In the genomic region with DNA sequence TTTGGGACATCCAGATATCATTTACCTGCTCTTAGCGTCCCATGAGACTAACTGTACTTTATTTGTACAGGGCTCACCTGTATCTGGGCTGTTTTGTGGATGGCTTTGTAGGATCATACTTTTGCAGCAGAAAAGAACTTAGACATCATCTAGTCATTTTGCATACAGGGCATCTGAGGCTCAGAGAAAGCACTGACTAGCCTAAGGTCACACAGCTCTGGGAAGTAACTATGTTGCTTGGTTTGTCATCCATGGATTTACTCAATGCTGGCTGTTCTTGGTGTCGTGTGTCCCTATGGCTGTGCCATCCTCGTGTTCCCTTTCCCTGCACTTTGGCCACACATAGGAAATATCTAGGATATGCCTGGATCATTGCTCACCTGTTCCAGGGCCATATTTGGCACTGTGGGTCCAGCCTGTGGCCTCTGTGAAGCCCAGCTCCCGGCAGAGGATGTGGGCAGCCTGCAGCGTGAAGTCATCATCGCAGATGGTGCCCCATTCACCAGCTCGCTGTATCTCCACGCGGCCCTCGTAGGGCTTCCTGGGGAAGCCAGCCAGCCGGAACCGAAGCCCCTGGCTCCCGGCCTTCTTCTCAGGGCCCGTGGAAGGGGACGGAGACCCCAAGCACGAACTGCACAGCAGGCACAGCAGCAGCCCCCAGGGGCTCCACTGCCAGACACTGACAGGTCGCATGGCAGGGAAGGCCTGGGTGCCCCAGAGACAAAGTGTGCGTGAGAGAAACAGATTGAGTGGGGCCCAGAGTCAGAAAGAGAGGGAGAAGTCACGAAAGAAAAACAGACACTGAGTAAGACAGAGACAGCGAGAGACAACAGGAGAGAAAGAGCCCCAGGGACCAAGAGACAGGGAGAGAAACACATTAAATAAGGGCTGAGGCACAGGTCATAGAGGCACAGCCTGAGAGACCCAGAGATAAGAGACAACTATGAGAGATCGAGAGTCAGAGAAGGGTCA, we compare ENCODE assay signal across 11 cellular contexts. TPM values are rescaled to one million over a fixed set of nuclear protein-coding genes. Genes with fewer than 3 reads are reported as not detected.
DNase-seq lines count a peak whose midpoint lies in the region; ATAC-seq lines count a peak whose summit lies in the region.
"Had no signal": no experiment of that assay in that cellular context is flagged by ENCODE, and none has a peak within 500 bp of the region (broad histone marks: within the 10 kb centered on the region; RNA-seq: fewer than 3 reads in every experiment).

No MANE protein-coding gene starts in this region.

- ATAC-seq in GM18502 (IDR thresholded peaks at IDR 0.05; ENCODE audit: poor library complexity, unreplicated experiment) (peak; percentile 33), GM18519 (IDR thresholded peaks at IDR 0.05; ENCODE audit: low FRiP score, unreplicated experiment) (no peak)
- no peak for ATAC-seq in activated naive CD8-positive, alpha-beta T cell treated with anti-CD3 and anti-CD28 coated beads, Interleukin-2, amount 50 U/mL, for 24 hours
- ATAC-seq in naive thymus-derived CD8-positive, alpha-beta T cell, result no peak
- ATAC-seq in stimulated activated naive CD8-positive, alpha-beta T cell treated with anti-CD3 and anti-CD28 coated beads, Interleukin-15, Interleukin-2, amounts not matched to agents 100 U/mL and 50 U/mL, for 24 hours, result no peak
- ATAC-seq: activated naive CD4-positive, alpha-beta T cell treated with anti-CD3 and anti-CD28 coated beads, Interleukin-2, amount 50 U/mL, for 72 hours; pancreas had no signal

- H3K9me3 Mint-ChIP-seq in CD8-positive, alpha-beta memory T cell, result peaks cover 0 to 2% (median 0%) of the 10 kb centered on the region in 5 donors
- no peaks in the 10 kb centered on the region for H3K9me3 Mint-ChIP-seq in activated naive CD8-positive, alpha-beta T cell treated with anti-CD3 and anti-CD28 coated beads, Interleukin-2, amount 50 U/mL, for 24 hours
- H3K9me3 Mint-ChIP-seq in naive thymus-derived CD8-positive, alpha-beta T cell, result no peaks in the 10 kb centered on the region
- H3K9me3 Mint-ChIP-seq: activated naive CD4-positive, alpha-beta T cell treated with anti-CD3 and anti-CD28 coated beads, Interleukin-2, amount 50 U/mL, for 72 hours had no signal

- CTCF ChIA-PET in CD8-positive, alpha-beta memory T cell (lab: Charles Lee), result interaction anchor here (0.7 to 1.5 kb wide), 2 partner anchors 20 to 69 kb away, joined by 3 to 5 read pairs; partner anchors contain the start of genes CCDC142 and TTC31

- H3K36me3 ChIP-seq in CD8-positive, alpha-beta memory T cell (ENCODE audit: insufficient read depth, low read length), result no peaks in the 10 kb centered on the region
- H3K36me3 ChIP-seq: pancreas had no signal

- H3K27ac ChIP-seq in CD8-positive, alpha-beta memory T cell (ENCODE audit: low read depth, low read length), result no peak overlapping the region
- H3K27ac ChIP-seq: pancreas had no signal

- POLR2A ChIA-PET in CD8-positive, alpha-beta memory T cell (lab: Charles Lee), result no interaction called here
- POLR2A ChIA-PET in naive thymus-derived CD8-positive, alpha-beta T cell (lab: Charles Lee), result interaction anchor here (1.0 kb wide), 1 partner anchor 8 kb away, joined by 3 read pairs; no protein-coding TSS in a partner anchor

- peaks cover 30 to 36% of the 10 kb centered on the region in 2 donors for H3K27me3 Mint-ChIP-seq in CD8-positive, alpha-beta memory T cell
- H3K27me3 Mint-ChIP-seq in activated naive CD8-positive, alpha-beta T cell treated with anti-CD3 and anti-CD28 coated beads, Interleukin-2, amount 50 U/mL, for 24 hours, result peaks cover 38% of the 10 kb centered on the region
- peaks cover 28 to 54% (median 36%) of the 10 kb centered on the region in 5 donors for H3K27me3 Mint-ChIP-seq in naive thymus-derived CD8-positive, alpha-beta T cell

- H3K27ac Mint-ChIP-seq in CD8-positive, alpha-beta memory T cell, result peak overlapping the region in 6 of 8 donors; percentile 17 to 89 (median 74)
- H3K27ac Mint-ChIP-seq in activated naive CD8-positive, alpha-beta T cell treated with anti-CD3 and anti-CD28 coated beads, Interleukin-2, amount 50 U/mL, for 24 hours, result peak overlapping the region; percentile 33
- peak overlapping the region in 5 of 10 donors; percentile 8 to 85 (median 56) for H3K27ac Mint-ChIP-seq in naive thymus-derived CD8-positive, alpha-beta T cell

- peaks cover 24% of the 10 kb centered on the region for H3K27me3 ChIP-seq in CD8-positive, alpha-beta memory T cell (ENCODE audit: insufficient read depth, low read length, poor library complexity, severe bottlenecking)
- H3K27me3 ChIP-seq: pancreas had no signal

- peak overlapping the region; percentile 22 to 98 (median 74) for H3K4me3 Mint-ChIP-seq in CD8-positive, alpha-beta memory T cell
- peak overlapping the region; percentile 47 for H3K4me3 Mint-ChIP-seq in activated naive CD8-positive, alpha-beta T cell treated with anti-CD3 and anti-CD28 coated beads, Interleukin-2, amount 50 U/mL, for 24 hours
- peak overlapping the region; percentile 16 to 86 (median 58) for H3K4me3 Mint-ChIP-seq in naive thymus-derived CD8-positive, alpha-beta T cell

- peaks cover 11 to 36% (median 19%) of the 10 kb centered on the region in 3 donors for H3K4me1 Mint-ChIP-seq in CD8-positive, alpha-beta memory T cell
- H3K4me1 Mint-ChIP-seq in activated naive CD8-positive, alpha-beta T cell treated with anti-CD3 and anti-CD28 coated beads, Interleukin-2, amount 50 U/mL, for 24 hours, result peaks cover 26% of the 10 kb centered on the region
- H3K4me1 Mint-ChIP-seq in naive thymus-derived CD8-positive, alpha-beta T cell, result peaks cover 12 to 34% (median 30%) of the 10 kb centered on the region in 4 donors

- H3K4me1 ChIP-seq in CD8-positive, alpha-beta memory T cell (ENCODE audit: insufficient read depth, low read length), result peaks cover 20% of the 10 kb centered on the region

- H3K4me3 ChIP-seq in CD8-positive, alpha-beta memory T cell (ENCODE audit: low read length), result no peak overlapping the region

- H3K9me3 ChIP-seq in CD8-positive, alpha-beta memory T cell (ENCODE audit: low read length), result no peaks in the 10 kb centered on the region
- H3K9me3 ChIP-seq: pancreas had no signal

- DNase-seq in CD8-positive, alpha-beta memory T cell, result no peak
- DNase-seq in activated naive CD8-positive, alpha-beta T cell treated with anti-CD3 and anti-CD28 coated beads, Interleukin-2, amount 50 U/mL, for 24 hours, result no peak
- no peak for DNase-seq in naive thymus-derived CD8-positive, alpha-beta T cell
- no peak for DNase-seq in DMS79 treated with DMSO at 0.1 percent for 48 hours (lab: John Stamatoyannopoulos, UW)
- DNase-seq in cerebellar nuclear complex (lab: John Stamatoyannopoulos, UW), result no peak
- DNase-seq in stimulated activated naive CD8-positive, alpha-beta T cell treated with anti-CD3 and anti-CD28 coated beads, Interleukin-15, Interleukin-2, amounts not matched to agents 100 U/mL and 50 U/mL, for 24 hours, result no peak
- DNase-seq: NCI-H1436 had no signal

- peaks cover 0 to 19% (median 0%) of the 10 kb centered on the region in 3 donors for H3K36me3 Mint-ChIP-seq in CD8-positive, alpha-beta memory T cell
- H3K36me3 Mint-ChIP-seq in activated naive CD8-positive, alpha-beta T cell treated with anti-CD3 and anti-CD28 coated beads, Interleukin-2, amount 50 U/mL, for 24 hours (ENCODE audit: low read depth), result peaks cover 8% of the 10 kb centered on the region
- H3K36me3 Mint-ChIP-seq in naive thymus-derived CD8-positive, alpha-beta T cell, result peaks cover 0 to 4% (median 0%) of the 10 kb centered on the region in 3 donors

RNA-seq across cellular contexts. Expression of gene LOXL3, which starts 1.5 kb away (rescaled TPM):
- 1 to 10 TPM in 1 of 2 experiments, under 1 TPM in 1; 0.77 to 1.2 TPM for total RNA-seq in CD8-positive, alpha-beta memory T cell
- 0.08 TPM for polyA plus RNA-seq in CD8-positive, alpha-beta memory T cell
- total RNA-seq in naive thymus-derived CD8-positive, alpha-beta T cell, result under 1 TPM in 1 of 2 experiments, not detected in 1; 0.22 TPM
- polyA plus RNA-seq in naive thymus-derived CD8-positive, alpha-beta T cell, result under 1 TPM; 0.06 to 0.15 (median 0.06) TPM

RNA-seq across cellular contexts. Expression of gene DOK1, which starts 2.3 kb away (rescaled TPM):
- total RNA-seq in CD8-positive, alpha-beta memory T cell, result 10 to 100 TPM; 24.4 to 25.2 TPM
- polyA plus RNA-seq in CD8-positive, alpha-beta memory T cell, result 24.0 TPM
- 10 to 100 TPM; 21.0 to 23.1 TPM for total RNA-seq in naive thymus-derived CD8-positive, alpha-beta T cell
- 10 to 100 TPM; 11.8 to 18.8 (median 15.9) TPM for polyA plus RNA-seq in naive thymus-derived CD8-positive, alpha-beta T cell

RNA-seq across cellular contexts. Expression of gene HTRA2, which starts 22.5 kb away (rescaled TPM):
- total RNA-seq in CD8-positive, alpha-beta memory T cell, result 10 to 100 TPM; 81.0 to 82.1 TPM
- polyA plus RNA-seq in CD8-positive, alpha-beta memory T cell, result 26.0 TPM
- total RNA-seq in naive thymus-derived CD8-positive, alpha-beta T cell, result 10 to 100 TPM; 38.6 to 44.5 TPM
- polyA plus RNA-seq in naive thymus-derived CD8-positive, alpha-beta T cell, result 10 to 100 TPM; 21.3 to 24.5 (median 24.5) TPM

RNA-seq across cellular contexts. Expression of gene AUP1, which starts 22.7 kb away (rescaled TPM):
- 100 to 1,000 TPM; 219 to 225 TPM for total RNA-seq in CD8-positive, alpha-beta memory T cell
- 95.8 TPM for polyA plus RNA-seq in CD8-positive, alpha-beta memory T cell
- total RNA-seq in naive thymus-derived CD8-positive, alpha-beta T cell, result 100 to 1,000 TPM; 173 to 184 TPM
- 10 to 100 TPM; 79.5 to 88.9 (median 81.8) TPM for polyA plus RNA-seq in naive thymus-derived CD8-positive, alpha-beta T cell

RNA-seq across cellular contexts. Expression of gene DQX1, which starts 26.2 kb away (rescaled TPM):
- under 1 TPM; 0.51 to 0.83 TPM for total RNA-seq in CD8-positive, alpha-beta memory T cell
- polyA plus RNA-seq in CD8-positive, alpha-beta memory T cell, result not detected
- under 1 TPM; 0.36 to 0.81 TPM for total RNA-seq in naive thymus-derived CD8-positive, alpha-beta T cell
- not detected for polyA plus RNA-seq in naive thymus-derived CD8-positive, alpha-beta T cell
